In genomic region chr17:72900542-72900941, GRCh38 we compare ENCODE assay signal across 17 cellular contexts.
A peak's percentile ranks its signal among the peaks of the same experiment; 100 is the strongest.
DNase-seq lines count a peak whose midpoint lies in the region; ATAC-seq and TF ChIP-seq lines count a peak whose summit lies in the region.
"Had no signal": no experiment of that assay in that cellular context is flagged by ENCODE, and none has a peak within 500 bp of the region (broad histone marks: within the 10 kb centered on the region; RNA-seq: fewer than 3 reads in every experiment).

No MANE protein-coding gene starts in this region.

- no peak overlapping the region for H3K4me3 Mint-ChIP-seq in stimulated activated naive CD8-positive, alpha-beta T cell treated with anti-CD3 and anti-CD28 coated beads, Interleukin-15, amount 100 ng/mL, for 72 hours
- H3K4me3 Mint-ChIP-seq in WTC11 (no peak overlapping the region), T-cell (no peak overlapping the region)
- no peak overlapping the region for H3K4me3 Mint-ChIP-seq in stimulated activated effector memory CD8-positive, alpha-beta T cell treated with anti-CD3 and anti-CD28 coated beads, Interleukin-12 subunit alpha, Interleukin-12 subunit beta, amount 100 ng/mL, for 72 hours
- H3K4me3 Mint-ChIP-seq: CD8-positive, alpha-beta T cell; T-helper 1 cell treated with Interleukin-12 subunit alpha and Interleukin-12 subunit beta and Interleukin-4 antibody, amounts not matched to agents 30 μg/mL and 1 μg/mL, for 36 hours had no signal

- no peak for TF ChIP-seq CTCF in WTC11 (IDR thresholded peaks at IDR 0.05)

- H3K4me1 Mint-ChIP-seq in stimulated activated naive CD8-positive, alpha-beta T cell treated with anti-CD3 and anti-CD28 coated beads, Interleukin-15, amount 100 ng/mL, for 72 hours: no peaks in the 10 kb centered on the region
- H3K4me1 Mint-ChIP-seq in WTC11 (peaks cover 20% of the 10 kb centered on the region), T-cell (no peaks in the 10 kb centered on the region)
- no peaks in the 10 kb centered on the region for H3K4me1 Mint-ChIP-seq in stimulated activated effector memory CD8-positive, alpha-beta T cell treated with anti-CD3 and anti-CD28 coated beads, Interleukin-12 subunit alpha, Interleukin-12 subunit beta, amount 100 ng/mL, for 72 hours

- no peak for DNase-seq in stimulated activated naive CD8-positive, alpha-beta T cell treated with anti-CD3 and anti-CD28 coated beads, Interleukin-15, amount 100 ng/mL, for 72 hours
- no peak for DNase-seq in stimulated activated naive CD8-positive, alpha-beta T cell treated with anti-CD3 and anti-CD28 coated beads, Interleukin-15, Interleukin-2, amounts not matched to agents 100 U/mL and 50 U/mL, for 24 hours
- DNase-seq in NCI-H1417 treated with DMSO at 0.1 percent for 48 hours (lab: John Stamatoyannopoulos, UW): peak; percentile 30
- no peak for DNase-seq in WTC11 (ENCODE audit: low spot score)
- no peak for DNase-seq in stimulated activated effector memory CD8-positive, alpha-beta T cell treated with anti-CD3 and anti-CD28 coated beads, Interleukin-12 subunit alpha, Interleukin-12 subunit beta, amount 100 ng/mL, for 72 hours (ENCODE audit: low spot score in 2 of 2)
- DNase-seq in T-cell: no peak
- DNase-seq in LoVo (ENCODE audit: low spot score): no peak
- DNase-seq: ACHN; CD8-positive, alpha-beta T cell; DMS 273 treated with DMSO at 0.1 percent for 48 hours; KG1; NCI-H1092 treated with DMSO at 0.1 percent for 48 hours; NCI-H2081; NK-92 treated with Interleukin-12 subunit alpha and Interleukin-12 subunit beta, amount 100 ng/mL, for 24 hours; PC-3 had no signal

- peak overlapping the region; percentile 0 to 52 for H3K27ac Mint-ChIP-seq in stimulated activated naive CD8-positive, alpha-beta T cell treated with anti-CD3 and anti-CD28 coated beads, Interleukin-15, amount 100 ng/mL, for 72 hours
- peak overlapping the region; percentile 53 for H3K27ac Mint-ChIP-seq in WTC11
- peak overlapping the region; percentile 63 for H3K27ac Mint-ChIP-seq in stimulated activated effector memory CD8-positive, alpha-beta T cell treated with anti-CD3 and anti-CD28 coated beads, Interleukin-12 subunit alpha, Interleukin-12 subunit beta, amount 100 ng/mL, for 72 hours
- H3K27ac Mint-ChIP-seq in T-cell: no peak overlapping the region
- H3K27ac Mint-ChIP-seq: CD8-positive, alpha-beta T cell; T-helper 1 cell treated with Interleukin-12 subunit alpha and Interleukin-12 subunit beta and Interleukin-4 antibody, amounts not matched to agents 30 μg/mL and 1 μg/mL, for 36 hours had no signal

- H3K36me3 Mint-ChIP-seq in WTC11 (no peaks in the 10 kb centered on the region), T-cell (peaks cover 24% of the 10 kb centered on the region)
- H3K36me3 Mint-ChIP-seq in stimulated activated effector memory CD8-positive, alpha-beta T cell treated with anti-CD3 and anti-CD28 coated beads, Interleukin-12 subunit alpha, Interleukin-12 subunit beta, amount 100 ng/mL, for 72 hours: no peaks in the 10 kb centered on the region

- ATAC-seq in stimulated activated naive CD8-positive, alpha-beta T cell treated with anti-CD3 and anti-CD28 coated beads, Interleukin-15, amount 100 ng/mL, for 72 hours: no peak
- no peak for ATAC-seq in stimulated activated naive CD8-positive, alpha-beta T cell treated with anti-CD3 and anti-CD28 coated beads, Interleukin-15, Interleukin-2, amounts not matched to agents 100 U/mL and 50 U/mL, for 24 hours
- ATAC-seq in WTC11: no peak
- ATAC-seq in stimulated activated effector memory CD8-positive, alpha-beta T cell treated with anti-CD3 and anti-CD28 coated beads, Interleukin-12 subunit alpha, Interleukin-12 subunit beta, amount 100 ng/mL, for 72 hours: no peak
- no peak for ATAC-seq in T-cell (replicated peaks in 1 of 4)
- no peak for ATAC-seq in GM18519 (IDR thresholded peaks at IDR 0.05; ENCODE audit: low FRiP score, unreplicated experiment)
- ATAC-seq: CD8-positive, alpha-beta T cell had no signal

- no peaks in the 10 kb centered on the region for H3K9me3 Mint-ChIP-seq in stimulated activated naive CD8-positive, alpha-beta T cell treated with anti-CD3 and anti-CD28 coated beads, Interleukin-15, amount 100 ng/mL, for 72 hours
- 0 out of 2 replicates have a peak, but pooled peaks cover 3% of the 10 kb centered on the region for H3K9me3 Mint-ChIP-seq in WTC11
- no peaks in the 10 kb centered on the region for H3K9me3 Mint-ChIP-seq in stimulated activated effector memory CD8-positive, alpha-beta T cell treated with anti-CD3 and anti-CD28 coated beads, Interleukin-12 subunit alpha, Interleukin-12 subunit beta, amount 100 ng/mL, for 72 hours
- H3K9me3 Mint-ChIP-seq in T-cell: no peaks in the 10 kb centered on the region
- H3K9me3 Mint-ChIP-seq: CD8-positive, alpha-beta T cell; T-helper 1 cell treated with Interleukin-12 subunit alpha and Interleukin-12 subunit beta and Interleukin-4 antibody, amounts not matched to agents 30 μg/mL and 1 μg/mL, for 36 hours had no signal

- H3K27me3 Mint-ChIP-seq in stimulated activated naive CD8-positive, alpha-beta T cell treated with anti-CD3 and anti-CD28 coated beads, Interleukin-15, amount 100 ng/mL, for 72 hours: no peaks in the 10 kb centered on the region
- H3K27me3 Mint-ChIP-seq in WTC11 (ENCODE audit: low read depth): no peaks in the 10 kb centered on the region
- H3K27me3 Mint-ChIP-seq in T-cell: no peaks in the 10 kb centered on the region

- POLR2A ChIA-PET in WTC11 (lab: Charles Lee): no interaction called here
- POLR2A ChIA-PET in T-cell (lab: Charles Lee): no interaction called here

- CTCF ChIA-PET in WTC11 (lab: Charles Lee) (interaction anchor here (0.9 kb wide), 1 partner anchor 85 kb away, joined by 4 read pairs; no protein-coding TSS in a partner anchor), T-cell (lab: Charles Lee) (no interaction called here)

TF ChIP-seq in WTC11, 78 proteins besides CTCF, POLR2A, EP300 and RAD21 (continues in another document):
- TF ChIP-seq, protein P1, sequence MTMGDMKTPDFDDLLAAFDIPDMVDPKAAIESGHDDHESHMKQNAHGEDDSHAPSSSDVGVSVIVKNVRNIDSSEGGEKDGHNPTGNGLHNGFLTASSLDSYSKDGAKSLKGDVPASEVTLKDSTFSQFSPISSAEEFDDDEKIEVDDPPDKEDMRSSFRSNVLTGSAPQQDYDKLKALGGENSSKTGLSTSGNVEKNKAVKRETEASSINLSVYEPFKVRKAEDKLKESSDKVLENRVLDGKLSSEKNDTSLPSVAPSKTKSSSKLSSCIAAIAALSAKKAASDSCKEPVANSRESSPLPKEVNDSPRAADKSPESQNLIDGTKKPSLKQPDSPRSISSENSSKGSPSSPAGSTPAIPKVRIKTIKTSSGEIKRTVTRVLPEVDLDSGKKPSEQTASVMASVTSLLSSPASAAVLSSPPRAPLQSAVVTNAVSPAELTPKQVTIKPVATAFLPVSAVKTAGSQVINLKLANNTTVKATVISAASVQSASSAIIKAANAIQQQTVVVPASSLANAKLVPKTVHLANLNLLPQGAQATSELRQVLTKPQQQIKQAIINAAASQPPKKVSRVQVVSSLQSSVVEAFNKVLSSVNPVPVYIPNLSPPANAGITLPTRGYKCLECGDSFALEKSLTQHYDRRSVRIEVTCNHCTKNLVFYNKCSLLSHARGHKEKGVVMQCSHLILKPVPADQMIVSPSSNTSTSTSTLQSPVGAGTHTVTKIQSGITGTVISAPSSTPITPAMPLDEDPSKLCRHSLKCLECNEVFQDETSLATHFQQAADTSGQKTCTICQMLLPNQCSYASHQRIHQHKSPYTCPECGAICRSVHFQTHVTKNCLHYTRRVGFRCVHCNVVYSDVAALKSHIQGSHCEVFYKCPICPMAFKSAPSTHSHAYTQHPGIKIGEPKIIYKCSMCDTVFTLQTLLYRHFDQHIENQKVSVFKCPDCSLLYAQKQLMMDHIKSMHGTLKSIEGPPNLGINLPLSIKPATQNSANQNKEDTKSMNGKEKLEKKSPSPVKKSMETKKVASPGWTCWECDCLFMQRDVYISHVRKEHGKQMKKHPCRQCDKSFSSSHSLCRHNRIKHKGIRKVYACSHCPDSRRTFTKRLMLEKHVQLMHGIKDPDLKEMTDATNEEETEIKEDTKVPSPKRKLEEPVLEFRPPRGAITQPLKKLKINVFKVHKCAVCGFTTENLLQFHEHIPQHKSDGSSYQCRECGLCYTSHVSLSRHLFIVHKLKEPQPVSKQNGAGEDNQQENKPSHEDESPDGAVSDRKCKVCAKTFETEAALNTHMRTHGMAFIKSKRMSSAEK (CRISPR knock-in tag; IDR thresholded peaks at IDR 0.05; ENCODE audit: borderline replicate concordance): no peak
- TF ChIP-seq ZNF396 (CRISPR knock-in tag; IDR thresholded peaks at IDR 0.05; ENCODE audit: borderline replicate concordance): no peak
- TF ChIP-seq CREB1 (CRISPR knock-in tag; IDR thresholded peaks at IDR 0.05): no peak
- TF ChIP-seq, protein P2, sequence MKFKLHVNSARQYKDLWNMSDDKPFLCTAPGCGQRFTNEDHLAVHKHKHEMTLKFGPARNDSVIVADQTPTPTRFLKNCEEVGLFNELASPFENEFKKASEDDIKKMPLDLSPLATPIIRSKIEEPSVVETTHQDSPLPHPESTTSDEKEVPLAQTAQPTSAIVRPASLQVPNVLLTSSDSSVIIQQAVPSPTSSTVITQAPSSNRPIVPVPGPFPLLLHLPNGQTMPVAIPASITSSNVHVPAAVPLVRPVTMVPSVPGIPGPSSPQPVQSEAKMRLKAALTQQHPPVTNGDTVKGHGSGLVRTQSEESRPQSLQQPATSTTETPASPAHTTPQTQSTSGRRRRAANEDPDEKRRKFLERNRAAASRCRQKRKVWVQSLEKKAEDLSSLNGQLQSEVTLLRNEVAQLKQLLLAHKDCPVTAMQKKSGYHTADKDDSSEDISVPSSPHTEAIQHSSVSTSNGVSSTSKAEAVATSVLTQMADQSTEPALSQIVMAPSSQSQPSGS (CRISPR knock-in tag; IDR thresholded peaks at IDR 0.05; ENCODE audit: borderline replicate concordance, low read depth): no peak
- no peak for TF ChIP-seq IRF2 (CRISPR knock-in tag; IDR thresholded peaks at IDR 0.05; ENCODE audit: borderline replicate concordance, low read depth)
- no peak for TF ChIP-seq GTF2I (CRISPR knock-in tag; conservative IDR thresholded peaks at IDR 0.05)
- no peak for TF ChIP-seq MLX (CRISPR knock-in tag; IDR thresholded peaks at IDR 0.05)
- no peak for TF ChIP-seq ZNF423 (CRISPR knock-in tag; IDR thresholded peaks at IDR 0.05)
- no peak for TF ChIP-seq NFYB (CRISPR knock-in tag; conservative IDR thresholded peaks at IDR 0.05; ENCODE audit: low read depth)

Comparison
In these comparisons a context has a peak if more than half of its experiments do, and no peak if none do; other contexts are left out.
1. H3K27ac Mint-ChIP-seq: peak in stimulated activated naive CD8-positive, alpha-beta T cell treated with anti-CD3 and anti-CD28 coated beads, Interleukin-15, amount 100 ng/mL, for 72 hours (2 of 2), WTC11 (single experiment) and stimulated activated effector memory CD8-positive, alpha-beta T cell treated with anti-CD3 and anti-CD28 coated beads, Interleukin-12 subunit alpha, Interleukin-12 subunit beta, amount 100 ng/mL, for 72 hours (single experiment); none in T-cell (0 of 2).